In the genomic region with DNA sequence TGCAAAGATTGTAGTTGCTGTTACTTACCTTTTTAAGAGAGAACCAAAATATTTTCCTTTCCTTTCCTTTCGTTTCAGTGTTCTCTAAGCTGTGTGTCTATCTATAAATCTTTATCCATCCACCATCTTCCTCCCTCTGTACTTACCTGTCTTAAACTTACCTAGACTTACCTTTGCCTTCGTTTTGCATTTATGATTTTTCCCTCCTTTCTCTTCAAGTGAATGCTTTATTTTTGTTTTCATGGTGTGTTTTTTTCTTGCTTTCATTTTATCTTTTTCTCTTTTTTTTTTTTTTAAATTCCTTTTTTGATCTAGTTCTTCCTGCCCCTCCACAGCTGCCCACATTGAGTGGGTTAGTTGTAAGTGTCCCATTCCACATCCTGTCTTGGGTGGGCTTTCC, we compare ENCODE assay signal across 2 cellular contexts.
TF ChIP-seq lines count a peak whose summit lies in the region.

No MANE protein-coding gene starts in this region.

TF ChIP-seq in HepG2, 621 proteins besides CTCF, POLR2A, EP300 and RAD21:
- no peak for TF ChIP-seq LCORL (IDR thresholded peaks at IDR 0.05)
- TF ChIP-seq LCORL (CRISPR knock-in tag; IDR thresholded peaks at IDR 0.05) = no peak
- peak; percentile 11; the same call in 1 of the 2 replicates for TF ChIP-seq RAD51 (IDR thresholded peaks at IDR 0.05; ENCODE audit: borderline replicate concordance)

TF ChIP-seq in GM12878, 131 proteins besides CTCF, POLR2A, EP300 and RAD21:
- TF ChIP-seq, protein P1, sequence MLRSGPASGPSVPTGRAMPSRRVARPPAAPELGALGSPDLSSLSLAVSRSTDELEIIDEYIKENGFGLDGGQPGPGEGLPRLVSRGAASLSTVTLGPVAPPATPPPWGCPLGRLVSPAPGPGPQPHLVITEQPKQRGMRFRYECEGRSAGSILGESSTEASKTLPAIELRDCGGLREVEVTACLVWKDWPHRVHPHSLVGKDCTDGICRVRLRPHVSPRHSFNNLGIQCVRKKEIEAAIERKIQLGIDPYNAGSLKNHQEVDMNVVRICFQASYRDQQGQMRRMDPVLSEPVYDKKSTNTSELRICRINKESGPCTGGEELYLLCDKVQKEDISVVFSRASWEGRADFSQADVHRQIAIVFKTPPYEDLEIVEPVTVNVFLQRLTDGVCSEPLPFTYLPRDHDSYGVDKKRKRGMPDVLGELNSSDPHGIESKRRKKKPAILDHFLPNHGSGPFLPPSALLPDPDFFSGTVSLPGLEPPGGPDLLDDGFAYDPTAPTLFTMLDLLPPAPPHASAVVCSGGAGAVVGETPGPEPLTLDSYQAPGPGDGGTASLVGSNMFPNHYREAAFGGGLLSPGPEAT (IDR thresholded peaks at IDR 0.05; ENCODE audit: low read depth) = no peak
- TF ChIP-seq CREM (IDR thresholded peaks at IDR 0.05; ENCODE audit: low read depth) = no peak
- TF ChIP-seq, protein P2, sequence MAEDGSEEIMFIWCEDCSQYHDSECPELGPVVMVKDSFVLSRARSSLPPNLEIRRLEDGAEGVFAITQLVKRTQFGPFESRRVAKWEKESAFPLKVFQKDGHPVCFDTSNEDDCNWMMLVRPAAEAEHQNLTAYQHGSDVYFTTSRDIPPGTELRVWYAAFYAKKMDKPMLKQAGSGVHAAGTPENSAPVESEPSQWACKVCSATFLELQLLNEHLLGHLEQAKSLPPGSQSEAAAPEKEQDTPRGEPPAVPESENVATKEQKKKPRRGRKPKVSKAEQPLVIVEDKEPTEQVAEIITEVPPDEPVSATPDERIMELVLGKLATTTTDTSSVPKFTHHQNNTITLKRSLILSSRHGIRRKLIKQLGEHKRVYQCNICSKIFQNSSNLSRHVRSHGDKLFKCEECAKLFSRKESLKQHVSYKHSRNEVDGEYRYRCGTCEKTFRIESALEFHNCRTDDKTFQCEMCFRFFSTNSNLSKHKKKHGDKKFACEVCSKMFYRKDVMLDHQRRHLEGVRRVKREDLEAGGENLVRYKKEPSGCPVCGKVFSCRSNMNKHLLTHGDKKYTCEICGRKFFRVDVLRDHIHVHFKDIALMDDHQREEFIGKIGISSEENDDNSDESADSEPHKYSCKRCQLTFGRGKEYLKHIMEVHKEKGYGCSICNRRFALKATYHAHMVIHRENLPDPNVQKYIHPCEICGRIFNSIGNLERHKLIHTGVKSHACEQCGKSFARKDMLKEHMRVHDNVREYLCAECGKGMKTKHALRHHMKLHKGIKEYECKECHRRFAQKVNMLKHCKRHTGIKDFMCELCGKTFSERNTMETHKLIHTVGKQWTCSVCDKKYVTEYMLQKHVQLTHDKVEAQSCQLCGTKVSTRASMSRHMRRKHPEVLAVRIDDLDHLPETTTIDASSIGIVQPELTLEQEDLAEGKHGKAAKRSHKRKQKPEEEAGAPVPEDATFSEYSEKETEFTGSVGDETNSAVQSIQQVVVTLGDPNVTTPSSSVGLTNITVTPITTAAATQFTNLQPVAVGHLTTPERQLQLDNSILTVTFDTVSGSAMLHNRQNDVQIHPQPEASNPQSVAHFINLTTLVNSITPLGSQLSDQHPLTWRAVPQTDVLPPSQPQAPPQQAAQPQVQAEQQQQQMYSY (CRISPR knock-in tag; IDR thresholded peaks at IDR 0.05) = no peak
- TF ChIP-seq, protein P3, sequence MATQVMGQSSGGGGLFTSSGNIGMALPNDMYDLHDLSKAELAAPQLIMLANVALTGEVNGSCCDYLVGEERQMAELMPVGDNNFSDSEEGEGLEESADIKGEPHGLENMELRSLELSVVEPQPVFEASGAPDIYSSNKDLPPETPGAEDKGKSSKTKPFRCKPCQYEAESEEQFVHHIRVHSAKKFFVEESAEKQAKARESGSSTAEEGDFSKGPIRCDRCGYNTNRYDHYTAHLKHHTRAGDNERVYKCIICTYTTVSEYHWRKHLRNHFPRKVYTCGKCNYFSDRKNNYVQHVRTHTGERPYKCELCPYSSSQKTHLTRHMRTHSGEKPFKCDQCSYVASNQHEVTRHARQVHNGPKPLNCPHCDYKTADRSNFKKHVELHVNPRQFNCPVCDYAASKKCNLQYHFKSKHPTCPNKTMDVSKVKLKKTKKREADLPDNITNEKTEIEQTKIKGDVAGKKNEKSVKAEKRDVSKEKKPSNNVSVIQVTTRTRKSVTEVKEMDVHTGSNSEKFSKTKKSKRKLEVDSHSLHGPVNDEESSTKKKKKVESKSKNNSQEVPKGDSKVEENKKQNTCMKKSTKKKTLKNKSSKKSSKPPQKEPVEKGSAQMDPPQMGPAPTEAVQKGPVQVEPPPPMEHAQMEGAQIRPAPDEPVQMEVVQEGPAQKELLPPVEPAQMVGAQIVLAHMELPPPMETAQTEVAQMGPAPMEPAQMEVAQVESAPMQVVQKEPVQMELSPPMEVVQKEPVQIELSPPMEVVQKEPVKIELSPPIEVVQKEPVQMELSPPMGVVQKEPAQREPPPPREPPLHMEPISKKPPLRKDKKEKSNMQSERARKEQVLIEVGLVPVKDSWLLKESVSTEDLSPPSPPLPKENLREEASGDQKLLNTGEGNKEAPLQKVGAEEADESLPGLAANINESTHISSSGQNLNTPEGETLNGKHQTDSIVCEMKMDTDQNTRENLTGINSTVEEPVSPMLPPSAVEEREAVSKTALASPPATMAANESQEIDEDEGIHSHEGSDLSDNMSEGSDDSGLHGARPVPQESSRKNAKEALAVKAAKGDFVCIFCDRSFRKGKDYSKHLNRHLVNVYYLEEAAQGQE (IDR thresholded peaks at IDR 0.05; ENCODE audit: low read depth, low read length) = no peak
